8 cellular contexts compared by ENCODE assay signal in the genomic region with DNA sequence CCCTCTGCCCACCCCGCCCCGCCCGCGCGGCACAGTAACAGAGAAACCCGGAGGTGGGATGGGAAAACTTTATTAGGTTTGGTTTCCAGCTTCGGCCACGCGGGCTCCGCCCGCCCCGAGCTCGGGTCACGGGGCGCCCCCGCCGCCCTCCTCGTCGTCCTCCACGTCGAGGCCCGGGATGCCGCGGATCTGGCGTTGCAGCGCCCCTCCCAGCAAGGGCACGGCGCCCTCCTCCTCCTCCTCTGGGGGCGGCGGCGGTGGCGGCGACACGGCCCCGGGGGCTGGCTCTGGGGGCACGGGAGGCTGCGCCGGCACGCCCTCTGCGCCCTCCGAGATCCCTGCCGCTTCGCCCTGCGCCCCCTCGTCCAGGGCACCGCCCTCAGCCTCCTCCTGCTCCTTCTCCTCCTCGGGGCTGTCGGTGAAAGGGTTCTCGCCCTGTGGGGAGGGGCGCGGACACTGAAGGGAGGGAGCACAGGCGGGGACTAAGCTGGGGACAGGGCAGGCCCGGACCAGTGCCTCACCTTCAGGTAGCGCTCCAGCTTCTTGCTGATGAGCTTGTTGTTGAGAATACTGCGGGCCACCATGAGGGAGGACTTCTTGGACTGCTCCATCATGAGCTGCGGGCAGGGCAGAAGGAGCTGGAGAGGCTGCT.
DNase-seq lines count a peak whose midpoint lies in the region; ATAC-seq and TF ChIP-seq lines count a peak whose summit lies in the region.

No MANE protein-coding gene starts in this region.

- H3K27ac ChIP-seq in brain microvascular endothelial cell = peak overlapping the region; percentile 76

- peak overlapping the region; percentile 54 to 96 for H3K27ac Mint-ChIP-seq in stimulated activated naive CD8-positive, alpha-beta T cell treated with anti-CD3 and anti-CD28 coated beads, Interleukin-15, amount 100 ng/mL, for 72 hours

- in situ Hi-C loops in brain microvascular endothelial cell (cut with HindIII; ENCODE audit: low pct_ligation_motif_present, low sequenced_read_pairs) = no loop called here

- H3K4me3 Mint-ChIP-seq in stimulated activated naive CD8-positive, alpha-beta T cell treated with anti-CD3 and anti-CD28 coated beads, Interleukin-15, amount 100 ng/mL, for 72 hours = peak overlapping the region; percentile 95 to 96

- ATAC-seq in GM19025 (IDR thresholded peaks at IDR 0.05; ENCODE audit: low read depth, unreplicated experiment) (peak; percentile 6), HG03135 (IDR thresholded peaks at IDR 0.05; ENCODE audit: unreplicated experiment) (peak; percentile 24)
- peak; percentile 18 for ATAC-seq in stimulated activated naive CD8-positive, alpha-beta T cell treated with anti-CD3 and anti-CD28 coated beads, Interleukin-15, amount 100 ng/mL, for 72 hours

- H3K27me3 ChIP-seq in brain microvascular endothelial cell (replicated peaks) = no peaks in the 10 kb centered on the region

- peaks cover 38% of the 10 kb centered on the region for H3K4me1 Mint-ChIP-seq in stimulated activated naive CD8-positive, alpha-beta T cell treated with anti-CD3 and anti-CD28 coated beads, Interleukin-15, amount 100 ng/mL, for 72 hours

- TF ChIP-seq CTCF in brain microvascular endothelial cell (IDR thresholded peaks at IDR 0.05; ENCODE audit: low read depth, low read length, missing control alignments) = no peak

- H3K36me3 ChIP-seq in brain microvascular endothelial cell (replicated peaks) = peaks cover 6% of the 10 kb centered on the region

- DNase-seq in DMS 273 (lab: John Stamatoyannopoulos, UW; ENCODE audit: unreplicated experiment) = peak; percentile 89
- DNase-seq in NCI-H82 treated with DMSO at 0.1 percent for 48 hours (lab: John Stamatoyannopoulos, UW; ENCODE audit: unreplicated experiment) = peak; percentile 35
- peak; percentile 12 for DNase-seq in brain microvascular endothelial cell
- peak; percentile 18 for DNase-seq in kidney glomerular epithelial cell (lab: John Stamatoyannopoulos, UW)
- no peak for DNase-seq in stimulated activated naive CD8-positive, alpha-beta T cell treated with anti-CD3 and anti-CD28 coated beads, Interleukin-15, amount 100 ng/mL, for 72 hours
- DNase-seq in ecto neural progenitor cell (ENCODE audit: low spot score) = no peak

- H3K4me3 ChIP-seq in brain microvascular endothelial cell (ENCODE audit: low read depth, low read length) = peak overlapping the region; percentile 69

- H3K9me3 Mint-ChIP-seq in stimulated activated naive CD8-positive, alpha-beta T cell treated with anti-CD3 and anti-CD28 coated beads, Interleukin-15, amount 100 ng/mL, for 72 hours = no peaks in the 10 kb centered on the region

- H3K27me3 Mint-ChIP-seq in stimulated activated naive CD8-positive, alpha-beta T cell treated with anti-CD3 and anti-CD28 coated beads, Interleukin-15, amount 100 ng/mL, for 72 hours = no peaks in the 10 kb centered on the region

Comparison
In these comparisons a context has a peak if more than half of its experiments do, and no peak if none do; other contexts are left out.
1. DNase-seq: peak in DMS 273 (single experiment), NCI-H82 treated with DMSO at 0.1 percent for 48 hours (single experiment), brain microvascular endothelial cell (single experiment) and kidney glomerular epithelial cell (single experiment); none in stimulated activated naive CD8-positive, alpha-beta T cell treated with anti-CD3 and anti-CD28 coated beads, Interleukin-15, amount 100 ng/mL, for 72 hours (0 of 2) and ecto neural progenitor cell (single experiment).
2. Peak in every context shown above with its lines, with median percentiles within 50 percentile points of each other: ATAC-seq.